ENCODE assay signal across 24 cellular contexts in genomic region chr1:177732178-177732577, GRCh38.
DNase-seq lines count a peak whose midpoint lies in the region; ATAC-seq, FAIRE-seq and TF ChIP-seq lines count a peak whose summit lies in the region.
"Had no signal": no experiment of that assay in that cellular context is flagged by ENCODE, and none has a peak within 500 bp of the region (broad histone marks: within the 10 kb centered on the region; RNA-seq: fewer than 3 reads in every experiment).

No MANE protein-coding gene starts in this region.

- no peak overlapping the region for H4K8ac ChIP-seq in H9 (replicated peaks; ENCODE audit: insufficient read length, low read depth, low read length)

- H3K9me3 ChIP-seq in A673 (ENCODE audit: low read depth, low read length, poor library complexity, severe bottlenecking) = peaks cover 4% of the 10 kb centered on the region
- no peaks in the 10 kb centered on the region for H3K9me3 ChIP-seq in H9 (ENCODE audit: control insufficient read depth, low read depth, low read length)
- H3K9me3 ChIP-seq in esophagus squamous epithelium = no peaks in the 10 kb centered on the region
- H3K9me3 ChIP-seq: HAP-1 had no signal

- no peak overlapping the region for H3K56ac ChIP-seq in H9 (ENCODE audit: insufficient read length, low read depth, low read length)

- no CpG with 5 or more reads among the region's 7 CpGs for WGBS in H9 (ENCODE audit: extremely low coverage, insufficient read length, low lambda C conversion rate)
- 60 to 73% methylated on average over 7 of the region's 7 CpGs for WGBS in esophagus squamous epithelium, 2 donors

- no peaks in the 10 kb centered on the region for H3K36me3 Mint-ChIP-seq in activated CD4-positive, alpha-beta T cell treated with anti-CD3 and anti-CD28 coated beads for 36 hours (ENCODE audit: low read depth)
- no peaks in the 10 kb centered on the region for H3K36me3 Mint-ChIP-seq in activated CD4-positive, alpha-beta T cell treated with anti-CD3 and anti-CD28 coated beads, Interleukin-2, amount 10 ng/mL, durations not matched to agents 24 days and 14 days (ENCODE audit: low read depth)
- H3K36me3 Mint-ChIP-seq in H9 (ENCODE audit: insufficient read depth in 1 of 3, low read depth in 3 of 3) = no peaks in the 10 kb centered on the region
- H3K36me3 Mint-ChIP-seq: CD4-positive, CD25-positive, alpha-beta regulatory T cell; CD8-positive, alpha-beta memory T cell; IgD-negative memory B cell had no signal

- no peak overlapping the region for H3K23ac ChIP-seq in H9 (ENCODE audit: insufficient read length, low read depth, low read length)

- no peaks in the 10 kb centered on the region for H3K27me3 Mint-ChIP-seq in activated CD4-positive, alpha-beta T cell treated with anti-CD3 and anti-CD28 coated beads for 36 hours
- H3K27me3 Mint-ChIP-seq in activated CD4-positive, alpha-beta T cell treated with anti-CD3 and anti-CD28 coated beads, Interleukin-2, amount 10 ng/mL, durations not matched to agents 24 days and 14 days = no peaks in the 10 kb centered on the region
- H3K27me3 Mint-ChIP-seq in H9 (ENCODE audit: low read depth) = no peaks in the 10 kb centered on the region
- H3K27me3 Mint-ChIP-seq: B cell; CD4-positive, CD25-positive, alpha-beta regulatory T cell; CD8-positive, alpha-beta memory T cell; IgD-negative memory B cell had no signal

- TF ChIP-seq POLR2A in esophagus squamous epithelium (IDR thresholded peaks at IDR 0.05) = no peak

- H3T11ph ChIP-seq in H9 (ENCODE audit: low read length) = no peak overlapping the region

- H2BK5ac ChIP-seq in H9 (ENCODE audit: insufficient read length, low read length) = no peak overlapping the region

- CTCF ChIA-PET in activated CD4-positive, alpha-beta T cell treated with anti-CD3 and anti-CD28 coated beads for 36 hours (lab: Charles Lee) = interaction anchor here (0.7 kb wide), 1 partner anchor 214 kb away, joined by 3 read pairs; no protein-coding TSS in a partner anchor
- CTCF ChIA-PET in A673 (lab: Charles Lee) = no interaction called here

- DNase-seq in activated CD4-positive, alpha-beta T cell treated with anti-CD3 and anti-CD28 coated beads for 36 hours = peak; percentile 4
- DNase-seq in activated CD4-positive, alpha-beta T cell treated with anti-CD3 and anti-CD28 coated beads, Interleukin-2, amount 10 ng/mL, durations not matched to agents 24 days and 14 days = no peak
- DNase-seq in A673 (ENCODE audit: low spot score) = peak; percentile 83
- no peak for DNase-seq in H9
- peak; percentile 44 for DNase-seq in UCSD-AML1 (lab: John Stamatoyannopoulos, UW; ENCODE audit: unreplicated experiment)
- no peak for DNase-seq in esophagus squamous epithelium (lab: John Stamatoyannopoulos, UW)
- DNase-seq in HTR-8/SVneo (ENCODE audit: insufficient read length, low spot score) = no peak
- DNase-seq: 8988T; C1 segment of cervical spinal cord; CD4-positive, CD25-positive, alpha-beta regulatory T cell; CD8-positive, alpha-beta memory T cell; COR-L47; DMS 273 treated with DMSO at 0.1 percent for 48 hours; DMS53; DND-41; EL; GOT3; KBM-7 had no signal

- H2BK15ac ChIP-seq in H9 (ENCODE audit: low read depth, low read length) = no peak overlapping the region

- TF ChIP-seq CTCF in A673 (conservative IDR thresholded peaks at IDR 0.05; ENCODE audit: low read depth, low read length) = no peak
- TF ChIP-seq CTCF in H9 (conservative IDR thresholded peaks at IDR 0.05) = no peak
- no peak for TF ChIP-seq CTCF in esophagus squamous epithelium (IDR thresholded peaks at IDR 0.05)

- no peak overlapping the region for H4K91ac ChIP-seq in H9 (ENCODE audit: insufficient read length, low read depth, low read length)

- intact Hi-C loops in activated CD4-positive, alpha-beta T cell treated with anti-CD3 and anti-CD28 coated beads for 36 hours (cut with DNase I, micrococcal nuclease) = no loop called here
- intact Hi-C loops in activated CD4-positive, alpha-beta T cell treated with anti-CD3 and anti-CD28 coated beads, Interleukin-2, amount 10 ng/mL, durations not matched to agents 24 days and 14 days (cut with micrococcal nuclease) = no loop called here
- intact Hi-C loops in A673 (cut with micrococcal nuclease; ENCODE audit: unreplicated experiment) = loop anchor here (1.0 kb wide), 1 partner anchor 48 kb away; no protein-coding TSS in a partner anchor
- intact Hi-C loops in esophagus squamous epithelium (cut with DNase I) = no loop called here

- POLR2A ChIA-PET in activated CD4-positive, alpha-beta T cell treated with anti-CD3 and anti-CD28 coated beads for 36 hours (lab: Charles Lee) = no interaction called here
- POLR2A ChIA-PET in A673 (lab: Charles Lee; ENCODE audit: low non-redundant PET) = no interaction called here

- peaks cover 7% of the 10 kb centered on the region for H3K9me3 Mint-ChIP-seq in activated CD4-positive, alpha-beta T cell treated with anti-CD3 and anti-CD28 coated beads for 36 hours (ENCODE audit: low read depth)
- H3K9me3 Mint-ChIP-seq in activated CD4-positive, alpha-beta T cell treated with anti-CD3 and anti-CD28 coated beads, Interleukin-2, amount 10 ng/mL, durations not matched to agents 24 days and 14 days = peaks cover 4% of the 10 kb centered on the region
- H3K9me3 Mint-ChIP-seq in H9 = no peaks in the 10 kb centered on the region

- H3K14ac ChIP-seq in H9 (ENCODE audit: insufficient read depth, low read length) = no peak overlapping the region

- H3K79me2 ChIP-seq in H9 (ENCODE audit: insufficient read depth, low read length) = no peaks in the 10 kb centered on the region; the same call in 1 of the 2 replicates

- no peak overlapping the region for H3K27ac Mint-ChIP-seq in activated CD4-positive, alpha-beta T cell treated with anti-CD3 and anti-CD28 coated beads for 36 hours
- no peak overlapping the region for H3K27ac Mint-ChIP-seq in activated CD4-positive, alpha-beta T cell treated with anti-CD3 and anti-CD28 coated beads, Interleukin-2, amount 10 ng/mL, durations not matched to agents 24 days and 14 days
- peak overlapping the region in 2 of 3 experiments; percentile 51 to 77; a peak in 2 of 7 replicates for H3K27ac Mint-ChIP-seq in H9
- H3K27ac Mint-ChIP-seq: B cell; CD4-positive, CD25-positive, alpha-beta regulatory T cell; IgD-negative memory B cell had no signal

- no peak overlapping the region for H3K18ac ChIP-seq in H9 (ENCODE audit: insufficient read length, low read depth, low read length)

- no TSS peak for BruUV-seq in A673 (replicated peaks; lab: Mats Ljungman, UMichigan)

- H3K27ac ChIP-seq in A673 (ENCODE audit: low read depth, low read length, poor library complexity, severe bottlenecking) (peak overlapping the region; percentile 97), H9 (ENCODE audit: insufficient read length, low read depth, low read length) (no peak overlapping the region), esophagus squamous epithelium (no peak overlapping the region)
- H3K27ac ChIP-seq: HL-60 had no signal

- H3K27me3 ChIP-seq in A673 (replicated peaks; ENCODE audit: insufficient read depth, low read depth, low read length, poor library complexity) (no peaks in the 10 kb centered on the region), H9 (ENCODE audit: insufficient read depth, low read length) (no peaks in the 10 kb centered on the region), esophagus squamous epithelium (no peaks in the 10 kb centered on the region)

- no peak overlapping the region for H2BK120ac ChIP-seq in H9 (ENCODE audit: low read depth, low read length, poor library complexity, severe bottlenecking)

- no peak overlapping the region for H3K9ac ChIP-seq in H9 (ENCODE audit: extremely low read depth, insufficient read length, low read length)

- no peak overlapping the region for H4K5ac ChIP-seq in H9 (ENCODE audit: insufficient read length, low read depth, low read length)

- no peaks in the 10 kb centered on the region for H3K36me3 ChIP-seq in A673 (ENCODE audit: insufficient read depth, low read length, poor library complexity, severe bottlenecking)
- H3K36me3 ChIP-seq in esophagus squamous epithelium = no peaks in the 10 kb centered on the region
- H3K36me3 ChIP-seq: HAP-1 had no signal

- H2BK12ac ChIP-seq in H9 (ENCODE audit: insufficient read length, low read depth, low read length) = no peak overlapping the region

- no peak overlapping the region for H3K4me3 Mint-ChIP-seq in activated CD4-positive, alpha-beta T cell treated with anti-CD3 and anti-CD28 coated beads for 36 hours
- H3K4me3 Mint-ChIP-seq in activated CD4-positive, alpha-beta T cell treated with anti-CD3 and anti-CD28 coated beads, Interleukin-2, amount 10 ng/mL, durations not matched to agents 24 days and 14 days = no peak overlapping the region
- H3K4me3 Mint-ChIP-seq in H9 = no peak overlapping the region
- H3K4me3 Mint-ChIP-seq: B cell; CD4-positive, CD25-positive, alpha-beta regulatory T cell; CD8-positive, alpha-beta memory T cell; IgD-negative memory B cell had no signal

- no peak for FAIRE-seq in HTR-8/SVneo (lab: Jason Lieb, UNC)
- FAIRE-seq: GM12891 had no signal

- ATAC-seq in activated CD4-positive, alpha-beta T cell treated with anti-CD3 and anti-CD28 coated beads for 36 hours = no peak
- ATAC-seq in HG03460 (IDR thresholded peaks at IDR 0.05; ENCODE audit: unreplicated experiment) = no peak

- no peak overlapping the region for H2AK5ac ChIP-seq in H9 (ENCODE audit: insufficient read length, low read length)

- no peaks in the 10 kb centered on the region for H3K4me1 Mint-ChIP-seq in activated CD4-positive, alpha-beta T cell treated with anti-CD3 and anti-CD28 coated beads for 36 hours
- no peaks in the 10 kb centered on the region for H3K4me1 Mint-ChIP-seq in activated CD4-positive, alpha-beta T cell treated with anti-CD3 and anti-CD28 coated beads, Interleukin-2, amount 10 ng/mL, durations not matched to agents 24 days and 14 days
- no peaks in the 10 kb centered on the region for H3K4me1 Mint-ChIP-seq in H9
- H3K4me1 Mint-ChIP-seq: B cell; CD8-positive, alpha-beta memory T cell; IgD-negative memory B cell had no signal

- H2AFZ ChIP-seq in H9 (ENCODE audit: low read length) = no peak overlapping the region

- peak overlapping the region; percentile 50 for H3K4me3 ChIP-seq in A673 (ENCODE audit: low read depth, low read length, poor library complexity, severe bottlenecking)
- no peak overlapping the region for H3K4me3 ChIP-seq in esophagus squamous epithelium
- H3K4me3 ChIP-seq: HAP-1 had no signal

- no peaks in the 10 kb centered on the region for H3K79me1 ChIP-seq in H9 (ENCODE audit: insufficient read depth, low read depth, low read length, poor library complexity, severe bottlenecking)

- no peak overlapping the region for H2BK20ac ChIP-seq in H9 (ENCODE audit: low read depth, low read length, poor library complexity, severe bottlenecking)

- peaks cover 49% of the 10 kb centered on the region for H3K4me1 ChIP-seq in A673 (ENCODE audit: insufficient read depth, low read length, poor library complexity, severe bottlenecking)
- H3K4me1 ChIP-seq in H9 (ENCODE audit: insufficient read depth, low read length) = no peaks in the 10 kb centered on the region
- no peaks in the 10 kb centered on the region for H3K4me1 ChIP-seq in esophagus squamous epithelium
- H3K4me1 ChIP-seq: HAP-1 had no signal

- no peak overlapping the region for H3K4me2 ChIP-seq in H9 (ENCODE audit: insufficient read depth, insufficient read length, low read length)

- H3K23me2 ChIP-seq in H9 (ENCODE audit: insufficient read length, low read depth, low read length, poor library complexity, severe bottlenecking) = no peaks in the 10 kb centered on the region

- H3K4ac ChIP-seq in H9 (ENCODE audit: low read depth, low read length) = no peak overlapping the region

- no peaks in the 10 kb centered on the region for H4K20me1 ChIP-seq in H9 (ENCODE audit: control insufficient read depth, insufficient read depth, insufficient read length)

Comparison
In these comparisons a context has a peak if more than half of its experiments do, and no peak if none do; other contexts are left out.
1. DNase-seq: peak in activated CD4-positive, alpha-beta T cell treated with anti-CD3 and anti-CD28 coated beads for 36 hours (single experiment), A673 (single experiment) and UCSD-AML1 (single experiment); none in activated CD4-positive, alpha-beta T cell treated with anti-CD3 and anti-CD28 coated beads, Interleukin-2, amount 10 ng/mL, durations not matched to agents 24 days and 14 days (single experiment), H9 (single experiment), esophagus squamous epithelium (single experiment) and HTR-8/SVneo (single experiment).
2. H3K27ac Mint-ChIP-seq: peak in H9 (2 of 3); none in activated CD4-positive, alpha-beta T cell treated with anti-CD3 and anti-CD28 coated beads for 36 hours (single experiment) and activated CD4-positive, alpha-beta T cell treated with anti-CD3 and anti-CD28 coated beads, Interleukin-2, amount 10 ng/mL, durations not matched to agents 24 days and 14 days (single experiment).